Comparison of ENCODE assay signal across 12 cellular contexts in genomic region chr9:129164246-129164930, GRCh38. TPM values are rescaled to one million over a fixed set of nuclear protein-coding genes. Genes with fewer than 3 reads are reported as not detected.
DNase-seq lines count a peak whose midpoint lies in the region; ATAC-seq, FAIRE-seq and TF ChIP-seq lines count a peak whose summit lies in the region.
"Had no signal": no experiment of that assay in that cellular context is flagged by ENCODE, and none has a peak within 500 bp of the region (broad histone marks: within the 10 kb centered on the region; RNA-seq: fewer than 3 reads in every experiment).

No MANE protein-coding gene starts in this region.

- H2BK15ac ChIP-seq in neuronal stem cell (ENCODE audit: low read length): no peak overlapping the region

- no peak overlapping the region for H4K8ac ChIP-seq in neuronal stem cell (ENCODE audit: low read depth, low read length)

- no peak overlapping the region for H3K23ac ChIP-seq in neuronal stem cell (ENCODE audit: low read depth, low read length, poor library complexity)

- no peak for FAIRE-seq in GM12892 (lab: Jason Lieb, UNC)
- FAIRE-seq: endothelial cell of umbilical vein, GM12891 had no signal

- H3K4me2 ChIP-seq in neuronal stem cell (ENCODE audit: insufficient read depth, low read length, poor library complexity, severe bottlenecking): no peak overlapping the region

- H3K27me3 Mint-ChIP-seq in T-helper 17 cell: no peaks in the 10 kb centered on the region

- H3K9ac ChIP-seq in neuronal stem cell (ENCODE audit: low read depth, low read length, poor library complexity): no peak overlapping the region

- H3K36me3 ChIP-seq in neuronal stem cell (replicated peaks in 1 of 2; ENCODE audit: control insufficient read depth in 2 of 2, insufficient read depth in 2 of 2, low read length in 2 of 2): no peaks in the 10 kb centered on the region

- peaks cover 11% of the 10 kb centered on the region for H3K4me1 Mint-ChIP-seq in T-helper 17 cell
- peaks cover 17% of the 10 kb centered on the region for H3K4me1 Mint-ChIP-seq in stimulated activated effector memory CD8-positive, alpha-beta T cell treated with anti-CD3 and anti-CD28 coated beads, Interleukin-12 subunit alpha, Interleukin-12 subunit beta, amount 100 ng/mL, for 72 hours

- H3K14ac ChIP-seq in neuronal stem cell (ENCODE audit: low read length): no peak overlapping the region

- H3K36me3 Mint-ChIP-seq in T-helper 17 cell (ENCODE audit: low read depth): no peaks in the 10 kb centered on the region
- H3K36me3 Mint-ChIP-seq in stimulated activated effector memory CD8-positive, alpha-beta T cell treated with anti-CD3 and anti-CD28 coated beads, Interleukin-12 subunit alpha, Interleukin-12 subunit beta, amount 100 ng/mL, for 72 hours: no peaks in the 10 kb centered on the region

- peak overlapping the region; percentile 84 for H3K18ac ChIP-seq in neuronal stem cell (ENCODE audit: low read length)

- peak overlapping the region; percentile 41 for H4K91ac ChIP-seq in neuronal stem cell (ENCODE audit: low read depth, low read length, poor library complexity)

- TF ChIP-seq POLR2A in GM12892 (IDR thresholded peaks at IDR 0.05; ENCODE audit: low read depth, low read length): no peak

- peak overlapping the region; percentile 93 for H3K4ac ChIP-seq in neuronal stem cell (ENCODE audit: low read length)

- H3K4me1 ChIP-seq in neuronal stem cell (ENCODE audit: control insufficient read depth in 2 of 2, insufficient read depth in 1 of 2, low read depth in 1 of 2, low read length in 2 of 2): peaks cover 10 to 22% of the 10 kb centered on the region in 2 donors

- ATAC-seq in T-helper 17 cell: no peak
- no peak for ATAC-seq in stimulated activated effector memory CD8-positive, alpha-beta T cell treated with anti-CD3 and anti-CD28 coated beads, Interleukin-12 subunit alpha, Interleukin-12 subunit beta, amount 100 ng/mL, for 72 hours

- no peak overlapping the region for H3K27ac Mint-ChIP-seq in T-helper 17 cell
- no peak overlapping the region for H3K27ac Mint-ChIP-seq in stimulated activated effector memory CD8-positive, alpha-beta T cell treated with anti-CD3 and anti-CD28 coated beads, Interleukin-12 subunit alpha, Interleukin-12 subunit beta, amount 100 ng/mL, for 72 hours

- H2BK5ac ChIP-seq in neuronal stem cell (ENCODE audit: low read length): no peak overlapping the region

- no peaks in the 10 kb centered on the region for H3K27me3 ChIP-seq in neuronal stem cell (ENCODE audit: control insufficient read depth in 3 of 3, insufficient read depth in 3 of 3, low read depth in 1 of 3, low read length in 3 of 3)

- H2AFZ ChIP-seq in neuronal stem cell (ENCODE audit: low read length): peak overlapping the region; percentile 3

- H3K4me3 ChIP-seq in neuronal stem cell (ENCODE audit: low read length in 2 of 2): peak overlapping the region in 1 of 2 donors; percentile 65

- no peak overlapping the region for H2AK5ac ChIP-seq in neuronal stem cell (ENCODE audit: low read depth, low read length)

- DNase-seq in AG08395 (ENCODE audit: low spot score) (peak; percentile 40), T-helper 17 cell (no peak), foreskin melanocyte (peak; percentile 95), neuronal stem cell (ENCODE audit: low spot score) (no peak), NCI-H748 (lab: John Stamatoyannopoulos, UW; ENCODE audit: unreplicated experiment) (no peak), GM12892 (ENCODE audit: insufficient read length) (no peak), caudate nucleus (lab: John Stamatoyannopoulos, UW) (no peak)
- DNase-seq in stimulated activated effector memory CD8-positive, alpha-beta T cell treated with anti-CD3 and anti-CD28 coated beads, Interleukin-12 subunit alpha, Interleukin-12 subunit beta, amount 100 ng/mL, for 72 hours (ENCODE audit: low spot score in 2 of 2): no peak
- DNase-seq: NCI-H2171 had no signal

- H3K4me3 Mint-ChIP-seq in T-helper 17 cell: peak overlapping the region; percentile 34
- H3K4me3 Mint-ChIP-seq in stimulated activated effector memory CD8-positive, alpha-beta T cell treated with anti-CD3 and anti-CD28 coated beads, Interleukin-12 subunit alpha, Interleukin-12 subunit beta, amount 100 ng/mL, for 72 hours: no peak overlapping the region

- H3K9me3 ChIP-seq in T-helper 17 cell (ENCODE audit: control insufficient read depth, low read length, poor library complexity, severe bottlenecking): no peaks in the 10 kb centered on the region
- peaks cover 2 to 3% of the 10 kb centered on the region in 2 donors for H3K9me3 ChIP-seq in neuronal stem cell (replicated peaks in 1 of 2; ENCODE audit: control insufficient read depth in 2 of 2, insufficient read depth in 1 of 2, low read depth in 1 of 2, low read length in 2 of 2)

- H3K27ac ChIP-seq in neuronal stem cell (replicated peaks; ENCODE audit: low read length) (peak overlapping the region; percentile 59), caudate nucleus (ENCODE audit: low read depth, low read length) (no peak overlapping the region)
- H3K27ac ChIP-seq: HL-60 had no signal

- no peaks in the 10 kb centered on the region for H3K9me3 Mint-ChIP-seq in stimulated activated effector memory CD8-positive, alpha-beta T cell treated with anti-CD3 and anti-CD28 coated beads, Interleukin-12 subunit alpha, Interleukin-12 subunit beta, amount 100 ng/mL, for 72 hours

- no CpG with 5 or more reads among the region's 9 CpGs for WGBS in neuronal stem cell (ENCODE audit: extremely low coverage in 2 of 2, insufficient read length in 2 of 2, insufficient replicate concordance in 1 of 2), 2 donors

- no peaks in the 10 kb centered on the region for H3K79me1 ChIP-seq in neuronal stem cell (ENCODE audit: low read depth, low read length)

- no peak overlapping the region for H2BK120ac ChIP-seq in neuronal stem cell (ENCODE audit: low read depth, low read length)

- H2BK12ac ChIP-seq in neuronal stem cell (ENCODE audit: low read length): no peak overlapping the region

RNA-seq across cellular contexts. Expression of gene IER5L, which starts 13.7 kb away (rescaled TPM):
- total RNA-seq in T-helper 17 cell: 1 to 10 TPM; 2.4 to 3.1 TPM
- polyA plus RNA-seq in neuronal stem cell (2013, experiment 1 of 2): 15.9 TPM
- 15.2 TPM for polyA plus RNA-seq in neuronal stem cell (2013, experiment 2 of 2)
- not detected for polyA plus RNA-seq in GM12892 (2012; ENCODE audit: missing spikeins)

RNA-seq across cellular contexts. Expression of gene PTPA, which starts 53.2 kb away (rescaled TPM):
- total RNA-seq in T-helper 17 cell: 10 to 100 TPM; 49.8 to 50.0 TPM
- polyA plus RNA-seq in neuronal stem cell (2013, experiment 1 of 2): 74.5 TPM
- polyA plus RNA-seq in neuronal stem cell (2013, experiment 2 of 2): 76.7 TPM
- 27.3 TPM for polyA plus RNA-seq in GM12892 (2012; ENCODE audit: missing spikeins)

RNA-seq across cellular contexts. Expression of gene CRAT, which starts 53.8 kb away (rescaled TPM):
- total RNA-seq in T-helper 17 cell: 10 to 100 TPM; 12.9 to 23.3 TPM
- polyA plus RNA-seq in neuronal stem cell (2013, experiment 1 of 2): 12.9 TPM
- 12.1 TPM for polyA plus RNA-seq in neuronal stem cell (2013, experiment 2 of 2)
- 1.8 TPM for polyA plus RNA-seq in GM12892 (2012; ENCODE audit: missing spikeins)

Comparison
In these comparisons a context has a peak if more than half of its experiments do, and no peak if none do; other contexts are left out.
1. DNase-seq: peak in AG08395 (single experiment) and foreskin melanocyte (single experiment); none in T-helper 17 cell (0 of 3), neuronal stem cell (single experiment), stimulated activated effector memory CD8-positive, alpha-beta T cell treated with anti-CD3 and anti-CD28 coated beads, Interleukin-12 subunit alpha, Interleukin-12 subunit beta, amount 100 ng/mL, for 72 hours (0 of 2), NCI-H748 (single experiment), GM12892 (single experiment) and caudate nucleus (0 of 61).